ENCODE assay signal across 8 cellular contexts in genomic region chr16:53913082-53913870, GRCh38.
DNase-seq lines count a peak whose midpoint lies in the region; ATAC-seq and TF ChIP-seq lines count a peak whose summit lies in the region.

No MANE protein-coding gene starts in this region.

- H3K79me2 ChIP-seq in mammary epithelial cell (ENCODE audit: insufficient read depth, low read length) (no peaks in the 10 kb centered on the region), mesendoderm (ENCODE audit: control insufficient read depth, insufficient read depth, low read length) (no peaks in the 10 kb centered on the region), trophoblast cell (ENCODE audit: control insufficient read depth, insufficient read depth, low read length, poor library complexity) (no peaks in the 10 kb centered on the region)

- peaks cover 32 to 42% (median 39%) of the 10 kb centered on the region in 10 experiments for H3K4me1 ChIP-seq in BLaER1 treated with 17β-estradiol and CSF1 and Interleukin-3, amounts not matched to agents 10 nM and 100 nM
- H3K4me1 ChIP-seq in mammary epithelial cell (ENCODE audit: insufficient read depth, low read length) (peaks cover 22% of the 10 kb centered on the region), mesendoderm (ENCODE audit: control insufficient read depth, low read depth, low read length) (peaks cover 2% of the 10 kb centered on the region), trophoblast cell (ENCODE audit: control insufficient read depth in 1 of 2, insufficient read depth in 2 of 2, low read length in 2 of 2) (peaks cover 0 to 5% of the 10 kb centered on the region in 2 experiments)

- H3K4ac ChIP-seq in mesendoderm (ENCODE audit: low read depth, low read length): no peak overlapping the region
- H3K4ac ChIP-seq in trophoblast cell (ENCODE audit: low read depth, low read length): no peak overlapping the region

- no peaks in the 10 kb centered on the region for H3K27me3 Mint-ChIP-seq in naive thymus-derived CD8-positive, alpha-beta T cell
- H3K27me3 Mint-ChIP-seq in Calu3 (ENCODE audit: unreplicated experiment): no peaks in the 10 kb centered on the region

- no peak overlapping the region; a peak in 1 of 20 replicates for H3K4me3 ChIP-seq in BLaER1 treated with 17β-estradiol and CSF1 and Interleukin-3, amounts not matched to agents 10 nM and 100 nM
- H3K4me3 ChIP-seq in MG63 (no peak overlapping the region), mammary epithelial cell (replicated peaks in 1 of 3; ENCODE audit: insufficient read depth in 1 of 3, low read depth in 2 of 3, low read length in 3 of 3) (no peak overlapping the region), H7 (ENCODE audit: insufficient read depth, low read depth, low read length) (no peak overlapping the region), mesendoderm (ENCODE audit: low read length) (no peak overlapping the region), trophoblast cell (ENCODE audit: low read depth, low read length) (no peak overlapping the region)

- CTCF ChIA-PET in mammary epithelial cell (lab: Charles Lee; ENCODE audit: low non-redundant PET) (interaction anchor here (0.6 kb wide), 1 partner anchor 221 kb away, joined by 4 read pairs; no protein-coding TSS in a partner anchor), Calu3 (lab: Charles Lee) (no interaction called here)

- H3K27ac ChIP-seq in BLaER1 treated with 17β-estradiol and CSF1 and Interleukin-3, amounts not matched to agents 10 nM and 100 nM: peak overlapping the region in 8 of 11 experiments; percentile 4 to 64 (median 34); a peak in 12 of 22 replicates
- H3K27ac ChIP-seq in mammary epithelial cell (ENCODE audit: insufficient read depth, low read depth, low read length) (peak overlapping the region; percentile 56), mesendoderm (ENCODE audit: low read depth, low read length) (no peak overlapping the region), trophoblast cell (ENCODE audit: low read depth, low read length) (no peak overlapping the region)

- no peak overlapping the region for H2BK5ac ChIP-seq in mesendoderm (ENCODE audit: low read length)
- H2BK5ac ChIP-seq in trophoblast cell (ENCODE audit: low read depth, low read length, poor library complexity): no peak overlapping the region

- no peak overlapping the region for H4K8ac ChIP-seq in mesendoderm (ENCODE audit: low read depth, low read length)
- no peak overlapping the region for H4K8ac ChIP-seq in trophoblast cell (ENCODE audit: low read depth, low read length)

- peak overlapping the region in 9 of 10 donors; percentile 18 to 79 (median 58) for H3K27ac Mint-ChIP-seq in naive thymus-derived CD8-positive, alpha-beta T cell
- no peak overlapping the region for H3K27ac Mint-ChIP-seq in Calu3 (ENCODE audit: unreplicated experiment)

- H3K14ac ChIP-seq in trophoblast cell (ENCODE audit: low read length): no peak overlapping the region

- DNase-seq in MG63 (peak; percentile 77), mammary epithelial cell (peak; percentile 79), H7 (no peak), Calu3 (no peak), mesendoderm (no peak), trophoblast cell (no peak)
- peak in 1 of 10 donors; percentile 9 for DNase-seq in naive thymus-derived CD8-positive, alpha-beta T cell

- POLR2A ChIA-PET in naive thymus-derived CD8-positive, alpha-beta T cell (lab: Charles Lee): no interaction called here

- peaks cover 0 to 13% (median 4%) of the 10 kb centered on the region in 4 donors for H3K4me1 Mint-ChIP-seq in naive thymus-derived CD8-positive, alpha-beta T cell
- no peaks in the 10 kb centered on the region for H3K4me1 Mint-ChIP-seq in Calu3 (ENCODE audit: low read depth, unreplicated experiment)

- no peaks in the 10 kb centered on the region for H3K9me3 Mint-ChIP-seq in naive thymus-derived CD8-positive, alpha-beta T cell
- no peaks in the 10 kb centered on the region for H3K9me3 Mint-ChIP-seq in Calu3 (ENCODE audit: low read depth, unreplicated experiment)

- no peak overlapping the region for H2AK5ac ChIP-seq in mesendoderm (ENCODE audit: low read length)
- H2AK5ac ChIP-seq in trophoblast cell (ENCODE audit: low read length): no peak overlapping the region

- H4K5ac ChIP-seq in mesendoderm (ENCODE audit: low read length): no peak overlapping the region

- H3K4me2 ChIP-seq in BLaER1 treated with 17β-estradiol and CSF1 and Interleukin-3, amounts not matched to agents 10 nM and 100 nM: peak overlapping the region; percentile 48 to 87 (median 81)
- H3K4me2 ChIP-seq in mammary epithelial cell (ENCODE audit: insufficient read depth, low read depth, low read length) (no peak overlapping the region), mesendoderm (ENCODE audit: low read length) (no peak overlapping the region), trophoblast cell (ENCODE audit: low read length) (no peak overlapping the region)

- peak overlapping the region in 4 of 11 experiments; percentile 8 to 39 (median 14); a peak in 4 of 22 replicates for H3K9ac ChIP-seq in BLaER1 treated with 17β-estradiol and CSF1 and Interleukin-3, amounts not matched to agents 10 nM and 100 nM
- H3K9ac ChIP-seq in mammary epithelial cell (ENCODE audit: insufficient read depth, low read length) (no peak overlapping the region), mesendoderm (ENCODE audit: low read length) (no peak overlapping the region), trophoblast cell (ENCODE audit: low read length) (no peak overlapping the region)

- no peak overlapping the region for H2AFZ ChIP-seq in mammary epithelial cell (ENCODE audit: low read depth, low read length)
- no peak overlapping the region for H2AFZ ChIP-seq in trophoblast cell (ENCODE audit: insufficient read depth, low read length, poor library complexity)

- H2BK120ac ChIP-seq in mesendoderm (ENCODE audit: low read depth, low read length) (no peak overlapping the region), trophoblast cell (ENCODE audit: insufficient read depth, low read length, poor library complexity) (no peak overlapping the region)

- dilution Hi-C loops in mammary epithelial cell (cut with HindIII; ENCODE audit: low sequenced_read_pairs): loop anchor here (10.0 kb wide), 1 partner anchor 348 kb away; no protein-coding TSS in a partner anchor

- 60% methylated on average over 7 of the region's 7 CpGs for WGBS in mammary epithelial cell (ENCODE audit: low coverage, missing lambda C conversion rate)
- no CpG with 5 or more reads among the region's 7 CpGs for WGBS in mesendoderm (ENCODE audit: extremely low coverage, insufficient coverage, low lambda C conversion rate)
- no CpG with 5 or more reads among the region's 7 CpGs for WGBS in trophoblast cell (ENCODE audit: extremely low coverage, insufficient coverage, insufficient read length)

- H3K79me1 ChIP-seq in mesendoderm (ENCODE audit: low read length): no peaks in the 10 kb centered on the region
- H3K79me1 ChIP-seq in trophoblast cell (ENCODE audit: low read length): no peaks in the 10 kb centered on the region

- peak overlapping the region in 7 of 10 donors; percentile 4 to 62 (median 36) for H3K4me3 Mint-ChIP-seq in naive thymus-derived CD8-positive, alpha-beta T cell
- H3K4me3 Mint-ChIP-seq in Calu3 (ENCODE audit: low read depth, unreplicated experiment): no peak overlapping the region

- no peaks in the 10 kb centered on the region for H3K9me3 ChIP-seq in BLaER1 treated with 17β-estradiol and CSF1 and Interleukin-3, amounts not matched to agents 10 nM and 100 nM (replicated peaks in 1 of 11)
- H3K9me3 ChIP-seq in MG63: no peaks in the 10 kb centered on the region
- H3K9me3 ChIP-seq in mammary epithelial cell (replicated peaks; ENCODE audit: insufficient read depth, low read length): no peaks in the 10 kb centered on the region
- H3K9me3 ChIP-seq in trophoblast cell (ENCODE audit: insufficient read depth, low read depth, low read length): no peaks in the 10 kb centered on the region

- BruUV-seq in mammary epithelial cell (replicated peaks; lab: Mats Ljungman, UMichigan) (no TSS peak), Calu3 (replicated peaks; lab: Mats Ljungman, UMichigan) (no TSS peak)

- no peak overlapping the region for H2BK12ac ChIP-seq in trophoblast cell (ENCODE audit: low read length)

- H3K36me3 ChIP-seq in BLaER1 treated with 17β-estradiol and CSF1 and Interleukin-3, amounts not matched to agents 10 nM and 100 nM: 0 out of 22 replicates have a peak, but pooled peaks cover 0 to 4% (median 0%) of the 10 kb centered on the region in 11 experiments
- H3K36me3 ChIP-seq in MG63 (no peaks in the 10 kb centered on the region), mammary epithelial cell (ENCODE audit: insufficient read depth, low read length) (no peaks in the 10 kb centered on the region), H7 (replicated peaks; ENCODE audit: control insufficient read depth, insufficient read depth, low read length) (no peaks in the 10 kb centered on the region), mesendoderm (ENCODE audit: control insufficient read depth, insufficient read depth, low read length) (no peaks in the 10 kb centered on the region), trophoblast cell (ENCODE audit: control insufficient read depth in 1 of 2, insufficient read depth in 2 of 2, low read length in 2 of 2) (no peaks in the 10 kb centered on the region)

- no peak overlapping the region for H2BK15ac ChIP-seq in mesendoderm (replicated peaks; ENCODE audit: low read depth)

- no peaks in the 10 kb centered on the region for H3K27me3 ChIP-seq in BLaER1 treated with 17β-estradiol and CSF1 and Interleukin-3, amounts not matched to agents 10 nM and 100 nM
- H3K27me3 ChIP-seq in MG63: no peaks in the 10 kb centered on the region
- no peaks in the 10 kb centered on the region for H3K27me3 ChIP-seq in mammary epithelial cell (ENCODE audit: insufficient read depth, low read length)
- no peaks in the 10 kb centered on the region for H3K27me3 ChIP-seq in H7 (ENCODE audit: control insufficient read depth, insufficient read depth, low read length)
- H3K27me3 ChIP-seq in mesendoderm (ENCODE audit: insufficient read depth, low read length, poor library complexity): no peaks in the 10 kb centered on the region
- no peaks in the 10 kb centered on the region for H3K27me3 ChIP-seq in trophoblast cell (ENCODE audit: insufficient read depth, low read length)

- TF ChIP-seq CTCF in mammary epithelial cell (conservative IDR thresholded peaks at IDR 0.05 in 1 of 2, IDR thresholded peaks at IDR 0.05 in 1 of 2; ENCODE audit: extremely low read depth in 1 of 2, insufficient read depth in 1 of 2, low read depth in 1 of 2, low read length in 2 of 2) (no peak), Calu3 (IDR thresholded peaks at IDR 0.05; ENCODE audit: unreplicated experiment) (no peak)

- in situ Hi-C loops in mammary epithelial cell (cut with MboI; ENCODE audit: low sequenced_read_pairs in 2 of 2): no loop called here

- no peak overlapping the region for H4K12ac ChIP-seq in trophoblast cell (ENCODE audit: low read depth, low read length)

- peak in 1 of 2 donors; percentile 22 for ATAC-seq in naive thymus-derived CD8-positive, alpha-beta T cell

- no peak overlapping the region for H3K18ac ChIP-seq in mesendoderm (ENCODE audit: low read length)
- no peak overlapping the region for H3K18ac ChIP-seq in trophoblast cell (ENCODE audit: low read length)

- intact Hi-C loops in mammary epithelial cell (cut with micrococcal nuclease): no loop called here
- intact Hi-C loops in Calu3 (cut with micrococcal nuclease; ENCODE audit: unreplicated experiment): no loop called here

- H3K23ac ChIP-seq in mesendoderm (ENCODE audit: low read length) (no peak overlapping the region), trophoblast cell (ENCODE audit: low read length) (no peak overlapping the region)

- no peak overlapping the region for H4K91ac ChIP-seq in trophoblast cell (ENCODE audit: low read depth, low read length)

- peaks cover 0 to 5% (median 0%) of the 10 kb centered on the region in 3 donors for H3K36me3 Mint-ChIP-seq in naive thymus-derived CD8-positive, alpha-beta T cell
- no peaks in the 10 kb centered on the region for H3K36me3 Mint-ChIP-seq in Calu3 (ENCODE audit: insufficient read depth, unreplicated experiment)

- peaks cover 0 to 22% (median 4%) of the 10 kb centered on the region in 11 experiments; a peak in 11 of 22 replicates for H4K20me1 ChIP-seq in BLaER1 treated with 17β-estradiol and CSF1 and Interleukin-3, amounts not matched to agents 10 nM and 100 nM
- H4K20me1 ChIP-seq in mammary epithelial cell (ENCODE audit: insufficient read depth, low read length): no peaks in the 10 kb centered on the region

- H3K56ac ChIP-seq in mesendoderm (ENCODE audit: low read length): no peak overlapping the region

Comparison
In these comparisons a context has a peak if more than half of its experiments do, and no peak if none do; other contexts are left out.
1. H3K27ac ChIP-seq: peak in BLaER1 treated with 17β-estradiol and CSF1 and Interleukin-3, amounts not matched to agents 10 nM and 100 nM (8 of 11) and mammary epithelial cell (single experiment); none in mesendoderm (single experiment) and trophoblast cell (single experiment).
2. H3K4me2 ChIP-seq: peak in BLaER1 treated with 17β-estradiol and CSF1 and Interleukin-3, amounts not matched to agents 10 nM and 100 nM (11 of 11); none in mammary epithelial cell (single experiment), mesendoderm (single experiment) and trophoblast cell (single experiment).
3. DNase-seq: peak in MG63 (single experiment) and mammary epithelial cell (single experiment); none in H7 (single experiment), Calu3 (single experiment), mesendoderm (single experiment) and trophoblast cell (0 of 2).